ENCODE assay signal across 27 cellular contexts in the genomic region with DNA sequence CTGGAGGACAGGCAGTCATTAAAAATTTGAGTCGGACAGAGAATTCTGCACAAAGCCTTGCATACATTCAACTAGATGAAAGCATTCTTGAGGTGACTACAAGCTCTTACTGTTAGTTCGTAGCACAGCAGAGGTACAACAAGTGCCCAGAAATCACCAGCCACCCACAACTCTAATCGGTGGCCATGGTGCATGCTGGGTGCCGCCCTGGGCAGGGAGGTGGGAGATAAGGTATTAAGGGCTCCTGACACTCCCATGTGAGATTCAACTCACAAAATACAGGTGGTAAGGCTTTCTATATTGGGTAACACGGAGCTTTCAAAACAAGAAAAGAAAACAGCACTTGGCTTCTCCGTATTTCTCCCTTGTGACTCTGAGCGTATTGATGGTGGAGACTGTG.
DNase-seq lines count a peak whose midpoint lies in the region; ATAC-seq and TF ChIP-seq lines count a peak whose summit lies in the region.
"Had no signal": no experiment of that assay in that cellular context is flagged by ENCODE, and none has a peak within 500 bp of the region (broad histone marks: within the 10 kb centered on the region; RNA-seq: fewer than 3 reads in every experiment).

No MANE protein-coding gene starts in this region.

- H3K9me2 ChIP-seq in hepatocyte (replicated peaks; ENCODE audit: insufficient read depth) = no peaks in the 10 kb centered on the region

- H3K27ac ChIP-seq in heart right ventricle (peak overlapping the region in 6 of 10 donors; percentile 10 to 51 (median 28)), OCI-LY3 (ENCODE audit: low read length) (no peak overlapping the region), gastroesophageal sphincter (peak overlapping the region in 3 of 4 donors; percentile 25 to 42 (median 33)), sigmoid colon (peak overlapping the region in 3 of 4 donors; percentile 14 to 40 (median 26)), hepatocyte (no peak overlapping the region)
- H3K27ac ChIP-seq: esophagus squamous epithelium, neutrophil, thyroid gland had no signal

- no peaks in the 10 kb centered on the region for H3K79me2 ChIP-seq in OCI-LY3 (ENCODE audit: low read length)
- peaks cover 10% of the 10 kb centered on the region for H3K79me2 ChIP-seq in hepatocyte

- ATAC-seq in heart right ventricle (peak in 3 of 8 donors; percentile 32 to 59 (median 36)), gastroesophageal sphincter (no peak), SK-N-SH treated with all-trans-retinoic acid at 6 μM for 48 hours (no peak)
- ATAC-seq: Panc1, WTC11 had no signal

- no peak overlapping the region for H3K4me3 ChIP-seq in heart right ventricle
- H3K4me3 ChIP-seq in OCI-LY3 (ENCODE audit: low read length) = 0 out of 2 replicates have a peak overlapping the region, but pooled peaks have one; percentile 16
- no peak overlapping the region for H3K4me3 ChIP-seq in gastroesophageal sphincter
- no peak overlapping the region for H3K4me3 ChIP-seq in sigmoid colon
- H3K4me3 ChIP-seq in hepatocyte = no peak overlapping the region
- H3K4me3 ChIP-seq: esophagus squamous epithelium, HAP-1, stomach, thyroid gland had no signal

- H3K4me2 ChIP-seq in OCI-LY3 (ENCODE audit: low read length) (peak overlapping the region; percentile 43), hepatocyte (no peak overlapping the region)

- intact Hi-C loops in heart right ventricle (cut with DNase I) = no loop called here
- intact Hi-C loops in cardiac septum (cut with DNase I) = no loop called here
- intact Hi-C loops in sigmoid colon (cut with DNase I) = no loop called here

- H3K36me3 ChIP-seq in heart right ventricle (peaks cover 0 to 20% (median 5%) of the 10 kb centered on the region in 9 donors), OCI-LY3 (replicated peaks; ENCODE audit: low read depth, low read length) (no peaks in the 10 kb centered on the region), gastroesophageal sphincter (peaks cover 0 to 19% of the 10 kb centered on the region in 2 donors), sigmoid colon (peaks cover 0 to 22% (median 7%) of the 10 kb centered on the region in 4 donors), hepatocyte (replicated peaks; ENCODE audit: insufficient read depth, low read depth) (no peaks in the 10 kb centered on the region)
- H3K36me3 ChIP-seq: neutrophil, thyroid gland had no signal

- H2AFZ ChIP-seq in OCI-LY3 (ENCODE audit: low read depth, low read length) (peak overlapping the region; percentile 40; the same call in 1 of the 2 replicates), hepatocyte (no peak overlapping the region)

- H3K4me1 ChIP-seq in heart right ventricle (peaks cover 3 to 60% (median 30%) of the 10 kb centered on the region in 9 donors), OCI-LY3 (ENCODE audit: low read length) (peaks cover 15% of the 10 kb centered on the region), gastroesophageal sphincter (peaks cover 0 to 60% (median 14%) of the 10 kb centered on the region in 3 donors), sigmoid colon (peaks cover 0 to 87% (median 65%) of the 10 kb centered on the region in 4 donors), hepatocyte (ENCODE audit: insufficient read depth) (peaks cover 30% of the 10 kb centered on the region)
- H3K4me1 ChIP-seq: thyroid gland had no signal

- TF ChIP-seq EP300 in gastroesophageal sphincter (IDR thresholded peaks at IDR 0.05) (no peak), sigmoid colon (IDR thresholded peaks at IDR 0.05) (no peak)

- no peaks in the 10 kb centered on the region for H3K27me3 ChIP-seq in heart right ventricle
- no peaks in the 10 kb centered on the region for H3K27me3 ChIP-seq in OCI-LY3 (ENCODE audit: low read depth, low read length)
- H3K27me3 ChIP-seq in gastroesophageal sphincter = no peaks in the 10 kb centered on the region
- no peaks in the 10 kb centered on the region for H3K27me3 ChIP-seq in sigmoid colon
- H3K27me3 ChIP-seq in hepatocyte = no peaks in the 10 kb centered on the region
- H3K27me3 ChIP-seq: esophagus squamous epithelium, neutrophil, stomach, thyroid gland had no signal

- TF ChIP-seq CTCF in heart right ventricle (IDR thresholded peaks at IDR 0.05) (no peak), OCI-LY3 (IDR thresholded peaks at IDR 0.05; ENCODE audit: low read depth, low read length) (no peak), gastroesophageal sphincter (IDR thresholded peaks at IDR 0.05) (no peak), sigmoid colon (IDR thresholded peaks at IDR 0.05) (no peak), hepatocyte (IDR thresholded peaks at IDR 0.05; ENCODE audit: poor library complexity) (no peak)

- 47 to 68% methylated on average over 7 of the region's 7 CpGs for WGBS in heart right ventricle, 2 donors
- WGBS in gastroesophageal sphincter (ENCODE audit: low coverage in 1 of 2), 2 donors = 89 to 93% methylated on average over 2 to 5 of the region's 7 CpGs
- WGBS in sigmoid colon, 2 donors = 86 to 93% methylated on average over 7 of the region's 7 CpGs
- 89% methylated on average over 7 of the region's 7 CpGs for WGBS in hepatocyte (ENCODE audit: low lambda C conversion rate, missing lambda C conversion rate)

- peak overlapping the region; percentile 9; the same call in 1 of the 2 replicates for H3K9ac ChIP-seq in OCI-LY3 (ENCODE audit: low read length)

- no peak for TF ChIP-seq POLR2A in gastroesophageal sphincter (IDR thresholded peaks at IDR 0.05)
- TF ChIP-seq POLR2A in sigmoid colon (IDR thresholded peaks at IDR 0.05) = no peak

- no peaks in the 10 kb centered on the region for H4K20me1 ChIP-seq in OCI-LY3 (ENCODE audit: insufficient read depth, low read length)
- no peaks in the 10 kb centered on the region for H4K20me1 ChIP-seq in hepatocyte (ENCODE audit: insufficient read depth, poor library complexity, severe bottlenecking)

- DNase-seq in heart right ventricle = no peak
- DNase-seq in cardiac septum (ENCODE audit: low spot score) = no peak
- DNase-seq in sigmoid colon = no peak
- no peak for DNase-seq in hepatocyte (ENCODE audit: low spot score)
- DNase-seq in SKM-1 treated with dmso at 0.1 percent for 144 hours (lab: John Stamatoyannopoulos, UW; ENCODE audit: unreplicated experiment) = no peak
- DNase-seq: activated CD4-positive, alpha-beta T cell treated with anti-CD3 and anti-CD28 coated beads, Interleukin-2, amount 10 ng/mL, durations not matched to agents 24 days and 14 days; activated effector memory CD4-positive, alpha-beta T cell treated with anti-CD3 and anti-CD28 coated beads, Interleukin-2, amount 50 U/mL, for 16 hours; activated naive CD8-positive, alpha-beta T cell treated with anti-CD3 and anti-CD28 coated beads, Interleukin-2, amount 10 ng/mL, durations not matched to agents 7 days and 5 days; activated T-cell treated with anti-CD3 and anti-CD28 coated beads, Interleukin-2, amount 50 U/mL, for 1 hour; AML-193; aorta; CD4-positive, alpha-beta T cell; esophagus squamous epithelium; foreskin melanocyte; NCI-H526; SIG-M5; stimulated activated CD4-positive, alpha-beta T cell treated with anti-CD3 and anti-CD28 coated beads, Interleukin-4, amount 100 ng/mL, for 1 hour; stomach; T1000; thyroid gland had no signal

- H3K9me3 ChIP-seq in heart right ventricle = no peaks in the 10 kb centered on the region
- H3K9me3 ChIP-seq in OCI-LY3 (ENCODE audit: insufficient read depth, low read length) = peaks cover 3% of the 10 kb centered on the region; the same call in 1 of the 2 replicates
- no peaks in the 10 kb centered on the region for H3K9me3 ChIP-seq in gastroesophageal sphincter
- no peaks in the 10 kb centered on the region for H3K9me3 ChIP-seq in sigmoid colon
- H3K9me3 ChIP-seq in hepatocyte (ENCODE audit: low read depth) = no peaks in the 10 kb centered on the region
- H3K9me3 ChIP-seq: esophagus squamous epithelium, HAP-1, neutrophil, stomach, thyroid gland had no signal

TF ChIP-seq in SK-N-SH treated with all-trans-retinoic acid at 6 μM for 48 hours, 23 proteins besides CTCF, POLR2A, EP300 and RAD21:
- TF ChIP-seq BACH2 (CRISPR knock-in tag; IDR thresholded peaks at IDR 0.05; ENCODE audit: borderline replicate concordance) (no peak), ZNF8 (CRISPR knock-in tag; IDR thresholded peaks at IDR 0.05) (no peak), TCF4 (CRISPR knock-in tag; IDR thresholded peaks at IDR 0.05; ENCODE audit: borderline replicate concordance) (no peak), ZFP3 (CRISPR knock-in tag; IDR thresholded peaks at IDR 0.05) (no peak), CSDC2 (CRISPR knock-in tag; IDR thresholded peaks at IDR 0.05) (no peak), ZFP30 (CRISPR knock-in tag; IDR thresholded peaks at IDR 0.05) (no peak), RARB (CRISPR knock-in tag; IDR thresholded peaks at IDR 0.05) (no peak), ZNF565 (CRISPR knock-in tag; conservative IDR thresholded peaks at IDR 0.05; ENCODE audit: low read depth) (no peak), ZNF70 (CRISPR knock-in tag; IDR thresholded peaks at IDR 0.05) (no peak), PPARA (CRISPR knock-in tag; IDR thresholded peaks at IDR 0.05; ENCODE audit: borderline replicate concordance) (no peak), TOX (CRISPR knock-in tag; IDR thresholded peaks at IDR 0.05; ENCODE audit: borderline replicate concordance) (no peak), ZC3H10 (CRISPR knock-in tag; IDR thresholded peaks at IDR 0.05) (no peak), ARNTL (CRISPR knock-in tag; IDR thresholded peaks at IDR 0.05; ENCODE audit: borderline replicate concordance, low read depth) (no peak)
- TF ChIP-seq, protein P1, sequence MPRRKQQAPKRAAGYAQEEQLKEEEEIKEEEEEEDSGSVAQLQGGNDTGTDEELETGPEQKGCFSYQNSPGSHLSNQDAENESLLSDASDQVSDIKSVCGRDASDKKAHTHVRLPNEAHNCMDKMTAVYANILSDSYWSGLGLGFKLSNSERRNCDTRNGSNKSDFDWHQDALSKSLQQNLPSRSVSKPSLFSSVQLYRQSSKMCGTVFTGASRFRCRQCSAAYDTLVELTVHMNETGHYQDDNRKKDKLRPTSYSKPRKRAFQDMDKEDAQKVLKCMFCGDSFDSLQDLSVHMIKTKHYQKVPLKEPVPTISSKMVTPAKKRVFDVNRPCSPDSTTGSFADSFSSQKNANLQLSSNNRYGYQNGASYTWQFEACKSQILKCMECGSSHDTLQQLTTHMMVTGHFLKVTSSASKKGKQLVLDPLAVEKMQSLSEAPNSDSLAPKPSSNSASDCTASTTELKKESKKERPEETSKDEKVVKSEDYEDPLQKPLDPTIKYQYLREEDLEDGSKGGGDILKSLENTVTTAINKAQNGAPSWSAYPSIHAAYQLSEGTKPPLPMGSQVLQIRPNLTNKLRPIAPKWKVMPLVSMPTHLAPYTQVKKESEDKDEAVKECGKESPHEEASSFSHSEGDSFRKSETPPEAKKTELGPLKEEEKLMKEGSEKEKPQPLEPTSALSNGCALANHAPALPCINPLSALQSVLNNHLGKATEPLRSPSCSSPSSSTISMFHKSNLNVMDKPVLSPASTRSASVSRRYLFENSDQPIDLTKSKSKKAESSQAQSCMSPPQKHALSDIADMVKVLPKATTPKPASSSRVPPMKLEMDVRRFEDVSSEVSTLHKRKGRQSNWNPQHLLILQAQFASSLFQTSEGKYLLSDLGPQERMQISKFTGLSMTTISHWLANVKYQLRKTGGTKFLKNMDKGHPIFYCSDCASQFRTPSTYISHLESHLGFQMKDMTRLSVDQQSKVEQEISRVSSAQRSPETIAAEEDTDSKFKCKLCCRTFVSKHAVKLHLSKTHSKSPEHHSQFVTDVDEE (CRISPR knock-in tag; IDR thresholded peaks at IDR 0.05) = no peak

Comparison
In these comparisons a context has a peak if more than half of its experiments do, and no peak if none do; other contexts are left out.
1. H3K27ac ChIP-seq: peak in heart right ventricle (6 of 10), gastroesophageal sphincter (3 of 4) and sigmoid colon (3 of 4); none in OCI-LY3 (single experiment) and hepatocyte (single experiment).